11 cellular contexts compared by ENCODE assay signal in the genomic region with DNA sequence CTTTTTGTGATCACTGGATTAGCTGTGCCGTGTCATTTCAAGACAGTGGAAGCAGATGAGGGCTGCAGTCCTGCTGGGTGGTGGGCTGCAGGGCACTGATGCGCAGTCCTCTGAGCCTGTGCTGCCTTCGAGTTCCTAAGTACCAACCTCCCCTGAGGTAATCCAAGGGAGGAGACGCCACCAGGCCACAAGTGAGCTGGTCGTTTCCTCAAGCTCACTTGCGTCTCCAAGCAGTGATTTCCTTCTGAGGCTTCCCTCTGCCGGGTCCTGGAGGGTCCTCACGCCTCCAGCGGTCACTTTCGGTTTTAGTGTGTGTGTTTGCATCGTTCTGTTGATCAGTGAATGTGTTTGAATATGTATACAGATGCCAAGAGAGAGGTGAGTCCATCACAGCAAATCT.
DNase-seq lines count a peak whose midpoint lies in the region; ATAC-seq, FAIRE-seq and TF ChIP-seq lines count a peak whose summit lies in the region.
"Had no signal": no experiment of that assay in that cellular context is flagged by ENCODE, and none has a peak within 500 bp of the region (broad histone marks: within the 10 kb centered on the region; RNA-seq: fewer than 3 reads in every experiment).

No MANE protein-coding gene starts in this region.

- H3K4me2 ChIP-seq in HepG2 (ENCODE audit: low read depth, low read length), result no peak overlapping the region

- FAIRE-seq in HepG2 (lab: Jason Lieb, UNC), result no peak

- TF ChIP-seq CTCF in right lobe of liver (IDR thresholded peaks at IDR 0.05) (no peak), HepG2 (CRISPR knock-in tag; IDR thresholded peaks at IDR 0.05) (no peak), gastroesophageal sphincter (IDR thresholded peaks at IDR 0.05) (no peak)

- BruUV-seq in HepG2 (replicated peaks; lab: Mats Ljungman, UMichigan), result no TSS peak

- H3K36me3 ChIP-seq in right lobe of liver (no peaks in the 10 kb centered on the region), HepG2 (replicated peaks in 1 of 2; ENCODE audit: control insufficient read depth in 1 of 2, insufficient read depth in 2 of 2, low read length in 2 of 2) (no peaks in the 10 kb centered on the region), gastroesophageal sphincter (no peaks in the 10 kb centered on the region)

- H2AFZ ChIP-seq in HepG2 (ENCODE audit: low read length), result no peak overlapping the region

- TF ChIP-seq POLR2A in right lobe of liver (IDR thresholded peaks at IDR 0.05) (no peak), HepG2 (IDR thresholded peaks at IDR 0.05; ENCODE audit: insufficient read depth in 1 of 2, low read depth in 2 of 2, low read length in 2 of 2) (no peak), gastroesophageal sphincter (IDR thresholded peaks at IDR 0.05) (no peak)

- H3K9me3 ChIP-seq in right lobe of liver, result no peaks in the 10 kb centered on the region
- no peaks in the 10 kb centered on the region for H3K9me3 ChIP-seq in HepG2 (ENCODE audit: low read length)
- no peaks in the 10 kb centered on the region for H3K9me3 ChIP-seq in gastroesophageal sphincter

- DNase-seq in right lobe of liver (no peak), HepG2 (ENCODE audit: low spot score) (no peak), T-helper 9 cell (no peak), D341Med (ENCODE audit: low spot score) (no peak), occipital lobe (lab: John Stamatoyannopoulos, UW) (no peak), globus pallidus (ENCODE audit: low spot score) (no peak)
- DNase-seq: C1 segment of cervical spinal cord had no signal

- intact Hi-C loops in right lobe of liver (cut with DNase I), result no loop called here
- intact Hi-C loops in HepG2 (cut with micrococcal nuclease; ENCODE audit: unreplicated experiment), result no loop called here

- WGBS in right lobe of liver (ENCODE audit: insufficient coverage, low coverage, low lambda C conversion rate, missing lambda C conversion rate), result 44% methylated on average over 8 of the region's 11 CpGs
- WGBS in HepG2 (ENCODE audit: low lambda C conversion rate), result 98% methylated on average over 9 of the region's 11 CpGs
- 20 to 55% methylated on average over 7 to 8 of the region's 11 CpGs for WGBS in gastroesophageal sphincter (ENCODE audit: low coverage in 1 of 2), 2 donors

- H3K4me3 ChIP-seq in right lobe of liver (no peak overlapping the region), HepG2 (replicated peaks in 1 of 3; ENCODE audit: insufficient read depth in 1 of 3, low read depth in 2 of 3, low read length in 3 of 3) (no peak overlapping the region), gastroesophageal sphincter (no peak overlapping the region)

- CTCF ChIA-PET in HepG2 (lab: Yijun Ruan, JAX; ENCODE audit: low intra/inter-chr PET ratio, low total read pairs), result no interaction called here

- no peak overlapping the region for H3K9ac ChIP-seq in HepG2 (ENCODE audit: insufficient read depth, low read depth, low read length)

- peaks cover 81% of the 10 kb centered on the region for H3K79me2 ChIP-seq in HepG2 (ENCODE audit: insufficient read depth, low read length)

- H3K27me3 ChIP-seq in right lobe of liver, result no peaks in the 10 kb centered on the region
- no peaks in the 10 kb centered on the region for H3K27me3 ChIP-seq in HepG2 (ENCODE audit: control insufficient read depth in 1 of 2, insufficient read depth in 2 of 2, low read length in 2 of 2)
- H3K27me3 ChIP-seq in gastroesophageal sphincter, result no peaks in the 10 kb centered on the region

- TF ChIP-seq RAD21 in HepG2 (CRISPR knock-in tag; IDR thresholded peaks at IDR 0.05), result no peak

- in situ Hi-C loops in HepG2 (cut with HindIII; ENCODE audit: extremely low pct_ligation_motif_present, low pct_unique_long_range_greater_than_20kb), result no loop called here

- POLR2A ChIA-PET in HepG2 (lab: Yijun Ruan, JAX), result no interaction called here

- ATAC-seq in right lobe of liver (peak; percentile 34 to 66 (median 54)), HepG2 (no peak), HG03378 (IDR thresholded peaks at IDR 0.05; ENCODE audit: unreplicated experiment) (peak; percentile 47), gastroesophageal sphincter (no peak)

- no peak overlapping the region for H3K27ac ChIP-seq in right lobe of liver
- H3K27ac ChIP-seq in HepG2 (ENCODE audit: extremely low read length, insufficient read depth, low read length), result no peak overlapping the region
- peak overlapping the region in 3 of 4 donors; percentile 3 to 49 (median 9) for H3K27ac ChIP-seq in gastroesophageal sphincter
- H3K27ac ChIP-seq: HL-60, RWPE1 had no signal

- H4K20me1 ChIP-seq in HepG2 (ENCODE audit: insufficient read depth, low read length), result peaks cover 13% of the 10 kb centered on the region; the same call in 1 of the 2 replicates

- H3K4me1 ChIP-seq in right lobe of liver (no peaks in the 10 kb centered on the region), HepG2 (ENCODE audit: insufficient read depth, low read length) (peaks cover 43% of the 10 kb centered on the region), gastroesophageal sphincter (peaks cover 4 to 94% (median 35%) of the 10 kb centered on the region in 3 donors)

- TF ChIP-seq EP300 in HepG2 (IDR thresholded peaks at IDR 0.05; ENCODE audit: low read depth in 2 of 2, low read length in 2 of 2) (no peak), HepG2 (CRISPR knock-in tag; IDR thresholded peaks at IDR 0.05; ENCODE audit: borderline replicate concordance) (no peak), gastroesophageal sphincter (IDR thresholded peaks at IDR 0.05) (no peak)

TF ChIP-seq in HepG2, 621 proteins besides CTCF, POLR2A, EP300 and RAD21:
- TF ChIP-seq, protein P1, sequence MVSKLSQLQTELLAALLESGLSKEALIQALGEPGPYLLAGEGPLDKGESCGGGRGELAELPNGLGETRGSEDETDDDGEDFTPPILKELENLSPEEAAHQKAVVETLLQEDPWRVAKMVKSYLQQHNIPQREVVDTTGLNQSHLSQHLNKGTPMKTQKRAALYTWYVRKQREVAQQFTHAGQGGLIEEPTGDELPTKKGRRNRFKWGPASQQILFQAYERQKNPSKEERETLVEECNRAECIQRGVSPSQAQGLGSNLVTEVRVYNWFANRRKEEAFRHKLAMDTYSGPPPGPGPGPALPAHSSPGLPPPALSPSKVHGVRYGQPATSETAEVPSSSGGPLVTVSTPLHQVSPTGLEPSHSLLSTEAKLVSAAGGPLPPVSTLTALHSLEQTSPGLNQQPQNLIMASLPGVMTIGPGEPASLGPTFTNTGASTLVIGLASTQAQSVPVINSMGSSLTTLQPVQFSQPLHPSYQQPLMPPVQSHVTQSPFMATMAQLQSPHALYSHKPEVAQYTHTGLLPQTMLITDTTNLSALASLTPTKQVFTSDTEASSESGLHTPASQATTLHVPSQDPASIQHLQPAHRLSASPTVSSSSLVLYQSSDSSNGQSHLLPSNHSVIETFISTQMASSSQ (IDR thresholded peaks at IDR 0.05; ENCODE audit: low read depth), result no peak
- TF ChIP-seq, protein P1 (CRISPR knock-in tag; IDR thresholded peaks at IDR 0.05; ENCODE audit: borderline replicate concordance), result no peak
- TF ChIP-seq ATF7 (IDR thresholded peaks at IDR 0.05), result no peak
- TF ChIP-seq ATF7 (CRISPR knock-in tag; IDR thresholded peaks at IDR 0.05), result no peak
- no peak for TF ChIP-seq ZFP36L1 (CRISPR knock-in tag; IDR thresholded peaks at IDR 0.05)
- TF ChIP-seq, protein P2, sequence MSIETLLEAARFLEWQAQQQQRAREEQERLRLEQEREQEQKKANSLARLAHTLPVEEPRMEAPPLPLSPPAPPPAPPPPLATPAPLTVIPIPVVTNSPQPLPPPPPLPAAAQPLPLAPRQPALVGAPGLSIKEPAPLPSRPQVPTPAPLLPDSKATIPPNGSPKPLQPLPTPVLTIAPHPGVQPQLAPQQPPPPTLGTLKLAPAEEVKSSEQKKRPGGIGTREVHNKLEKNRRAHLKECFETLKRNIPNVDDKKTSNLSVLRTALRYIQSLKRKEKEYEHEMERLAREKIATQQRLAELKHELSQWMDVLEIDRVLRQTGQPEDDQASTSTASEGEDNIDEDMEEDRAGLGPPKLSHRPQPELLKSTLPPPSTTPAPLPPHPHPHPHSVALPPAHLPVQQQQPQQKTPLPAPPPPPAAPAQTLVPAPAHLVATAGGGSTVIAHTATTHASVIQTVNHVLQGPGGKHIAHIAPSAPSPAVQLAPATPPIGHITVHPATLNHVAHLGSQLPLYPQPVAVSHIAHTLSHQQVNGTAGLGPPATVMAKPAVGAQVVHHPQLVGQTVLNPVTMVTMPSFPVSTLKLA (IDR thresholded peaks at IDR 0.05), result no peak
- TF ChIP-seq, protein P3, sequence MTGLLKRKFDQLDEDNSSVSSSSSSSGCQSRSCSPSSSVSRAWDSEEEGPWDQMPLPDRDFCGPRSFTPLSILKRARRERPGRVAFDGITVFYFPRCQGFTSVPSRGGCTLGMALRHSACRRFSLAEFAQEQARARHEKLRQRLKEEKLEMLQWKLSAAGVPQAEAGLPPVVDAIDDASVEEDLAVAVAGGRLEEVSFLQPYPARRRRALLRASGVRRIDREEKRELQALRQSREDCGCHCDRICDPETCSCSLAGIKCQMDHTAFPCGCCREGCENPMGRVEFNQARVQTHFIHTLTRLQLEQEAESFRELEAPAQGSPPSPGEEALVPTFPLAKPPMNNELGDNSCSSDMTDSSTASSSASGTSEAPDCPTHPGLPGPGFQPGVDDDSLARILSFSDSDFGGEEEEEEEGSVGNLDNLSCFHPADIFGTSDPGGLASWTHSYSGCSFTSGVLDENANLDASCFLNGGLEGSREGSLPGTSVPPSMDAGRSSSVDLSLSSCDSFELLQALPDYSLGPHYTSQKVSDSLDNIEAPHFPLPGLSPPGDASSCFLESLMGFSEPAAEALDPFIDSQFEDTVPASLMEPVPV (CRISPR knock-in tag; IDR thresholded peaks at IDR 0.05), result no peak

Comparison
In these comparisons a context has a peak if more than half of its experiments do, and no peak if none do; other contexts are left out.
1. ATAC-seq: peak in right lobe of liver (4 of 4) and HG03378 (single experiment); none in HepG2 (single experiment) and gastroesophageal sphincter (single experiment).
2. H3K27ac ChIP-seq: peak in gastroesophageal sphincter (3 of 4); none in right lobe of liver (0 of 3) and HepG2 (single experiment).